In the genomic region with DNA sequence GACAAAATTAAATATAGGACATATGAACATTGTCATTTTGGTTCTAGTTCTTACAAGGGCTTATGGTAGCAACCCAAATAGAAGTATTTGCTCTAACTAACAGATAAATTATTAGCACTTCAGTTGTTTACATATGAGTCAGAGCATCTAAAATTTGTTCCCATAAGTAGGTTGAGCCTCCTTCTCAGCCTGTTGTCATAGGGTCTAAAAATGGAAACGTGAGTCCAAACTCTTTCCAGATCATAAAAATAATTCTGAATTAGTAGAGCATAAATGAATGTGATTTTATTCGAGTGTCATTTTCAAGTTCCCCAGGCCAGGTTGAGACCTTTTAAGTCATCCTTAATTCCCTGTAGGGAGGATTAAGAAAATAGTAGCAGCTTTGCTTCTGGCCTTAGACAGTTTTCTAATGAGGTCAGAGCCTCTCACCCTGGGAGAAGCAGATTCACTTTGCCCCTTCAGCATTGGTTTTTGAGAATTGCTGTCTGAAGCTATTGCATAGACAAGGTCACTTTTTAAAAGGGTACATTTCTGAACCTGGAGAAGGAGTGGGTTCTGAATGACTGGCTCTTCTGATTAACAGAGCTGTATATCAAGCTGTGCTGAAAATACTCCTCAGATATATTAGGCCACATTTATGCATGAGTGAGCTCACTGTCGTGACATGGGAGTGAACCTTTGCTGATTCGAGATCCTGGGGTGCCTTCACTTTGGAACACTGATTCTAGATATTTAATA, we compare ENCODE assay signal across 15 cellular contexts.
DNase-seq lines count a peak whose midpoint lies in the region; ATAC-seq and TF ChIP-seq lines count a peak whose summit lies in the region.
"Had no signal": no experiment of that assay in that cellular context is flagged by ENCODE, and none has a peak within 500 bp of the region (broad histone marks: within the 10 kb centered on the region; RNA-seq: fewer than 3 reads in every experiment).

No MANE protein-coding gene starts in this region.

- peaks cover 2% of the 10 kb centered on the region for H3K27me3 Mint-ChIP-seq in neural progenitor cell (ENCODE audit: insufficient read depth, low read depth)
- H3K27me3 Mint-ChIP-seq in activated CD4-positive, alpha-beta memory T cell treated with anti-CD3 and anti-CD28 coated beads, Interleukin-2, amount 10 ng/mL, durations not matched to agents 7 days and 5 days: peaks cover 3% of the 10 kb centered on the region

- no peak overlapping the region for H3K4me3 Mint-ChIP-seq in neural progenitor cell
- no peak overlapping the region for H3K4me3 Mint-ChIP-seq in activated CD4-positive, alpha-beta memory T cell treated with anti-CD3 and anti-CD28 coated beads, Interleukin-2, amount 10 ng/mL, durations not matched to agents 7 days and 5 days
- H3K4me3 Mint-ChIP-seq: CD4-positive, alpha-beta memory T cell; stimulated activated naive CD8-positive, alpha-beta T cell treated with anti-CD3 and anti-CD28 coated beads, Interleukin-15, Interleukin-2, amounts not matched to agents 100 ng/mL and 50 ng/mL, for 24 hours had no signal

- H3K36me3 ChIP-seq in HUES48 (ENCODE audit: control insufficient read depth, insufficient read depth, low read length): no peaks in the 10 kb centered on the region
- no peaks in the 10 kb centered on the region for H3K36me3 ChIP-seq in esophagus muscularis mucosa
- no peaks in the 10 kb centered on the region for H3K36me3 ChIP-seq in neural progenitor cell
- H3K36me3 ChIP-seq: lower lobe of right lung had no signal

- WGBS in esophagus muscularis mucosa: 38% methylated on average over 4 of the region's 4 CpGs

- peak; percentile 43 for DNase-seq in Ammon's horn (ENCODE audit: low spot score)
- DNase-seq in esophagus muscularis mucosa (ENCODE audit: extremely low spot score): peak; percentile 19
- no peak for DNase-seq in neural progenitor cell (ENCODE audit: low spot score)
- DNase-seq in activated naive CD4-positive, alpha-beta T cell (lab: John Stamatoyannopoulos, UW): no peak
- no peak for DNase-seq in stimulated activated CD4-positive, alpha-beta T cell treated with anti-CD3 and anti-CD28 coated beads, Interleukin-2, amount 100 ng/mL, for 24 hours
- DNase-seq in activated CD4-positive, alpha-beta memory T cell treated with anti-CD3 and anti-CD28 coated beads, Interleukin-2, amount 10 ng/mL, durations not matched to agents 7 days and 5 days: no peak
- DNase-seq: CD4-positive, alpha-beta memory T cell; Karpas-422; lower lobe of right lung; stimulated activated CD4-positive, alpha-beta T cell treated with anti-CD3 and anti-CD28 coated beads, Interleukin-15, amount 100 ng/mL, for 24 hours; T-helper 2 cell had no signal

- H3K36me3 Mint-ChIP-seq in neural progenitor cell: no peaks in the 10 kb centered on the region
- H3K36me3 Mint-ChIP-seq in activated CD4-positive, alpha-beta memory T cell treated with anti-CD3 and anti-CD28 coated beads, Interleukin-2, amount 10 ng/mL, durations not matched to agents 7 days and 5 days (ENCODE audit: low read depth): no peaks in the 10 kb centered on the region
- H3K36me3 Mint-ChIP-seq: CD4-positive, alpha-beta memory T cell had no signal

- H3K9ac ChIP-seq in HUES48 (ENCODE audit: low read depth, low read length) (no peak overlapping the region), neural progenitor cell (no peak overlapping the region)

- no peak for ATAC-seq in GM21619 (IDR thresholded peaks at IDR 0.05; ENCODE audit: unreplicated experiment)
- ATAC-seq: esophagus mucosa had no signal

- CTCF ChIA-PET in activated CD4-positive, alpha-beta memory T cell treated with anti-CD3 and anti-CD28 coated beads, Interleukin-2, amount 10 ng/mL, durations not matched to agents 7 days and 5 days (lab: Charles Lee): no interaction called here

- peak overlapping the region; percentile 25 for H3K27ac Mint-ChIP-seq in neural progenitor cell
- H3K27ac Mint-ChIP-seq in activated CD4-positive, alpha-beta memory T cell treated with anti-CD3 and anti-CD28 coated beads, Interleukin-2, amount 10 ng/mL, durations not matched to agents 7 days and 5 days: no peak overlapping the region
- H3K27ac Mint-ChIP-seq: stimulated activated naive CD8-positive, alpha-beta T cell treated with anti-CD3 and anti-CD28 coated beads, Interleukin-15, Interleukin-2, amounts not matched to agents 100 ng/mL and 50 ng/mL, for 24 hours had no signal

- TF ChIP-seq POLR2A in esophagus muscularis mucosa (IDR thresholded peaks at IDR 0.05; ENCODE audit: low read depth): no peak

- no peak overlapping the region for H3K4me3 ChIP-seq in HUES48 (ENCODE audit: low read depth, low read length)
- no peak overlapping the region for H3K4me3 ChIP-seq in esophagus muscularis mucosa
- no peak overlapping the region for H3K4me3 ChIP-seq in neural progenitor cell
- H3K4me3 ChIP-seq: lower lobe of right lung had no signal

- peaks cover 7% of the 10 kb centered on the region for H3K79me2 ChIP-seq in neural progenitor cell (ENCODE audit: low read depth)

- H3K27ac ChIP-seq in HUES48 (ENCODE audit: low read depth, low read length) (peak overlapping the region; percentile 63), esophagus muscularis mucosa (replicated peaks in 1 of 4) (peak overlapping the region; percentile 37 to 65 (median 60)), neural progenitor cell (no peak overlapping the region)
- H3K27ac ChIP-seq: lower lobe of right lung had no signal

- H3K4me1 Mint-ChIP-seq in neural progenitor cell: peaks cover 16% of the 10 kb centered on the region
- H3K4me1 Mint-ChIP-seq in activated CD4-positive, alpha-beta memory T cell treated with anti-CD3 and anti-CD28 coated beads, Interleukin-2, amount 10 ng/mL, durations not matched to agents 7 days and 5 days: peaks cover 6% of the 10 kb centered on the region

- no peaks in the 10 kb centered on the region for H3K27me3 ChIP-seq in HUES48 (ENCODE audit: control insufficient read depth, insufficient read depth, low read length)
- no peaks in the 10 kb centered on the region for H3K27me3 ChIP-seq in esophagus muscularis mucosa
- no peaks in the 10 kb centered on the region for H3K27me3 ChIP-seq in neural progenitor cell

- peaks cover 3% of the 10 kb centered on the region for H4K20me1 ChIP-seq in neural progenitor cell (ENCODE audit: low read depth)

- TF ChIP-seq CTCF in esophagus muscularis mucosa (IDR thresholded peaks at IDR 0.05): no peak
- TF ChIP-seq CTCF in neural progenitor cell (IDR thresholded peaks at IDR 0.05): no peak

- H3K9me3 ChIP-seq in HUES48 (ENCODE audit: control insufficient read depth, insufficient read depth, low read length) (no peaks in the 10 kb centered on the region), esophagus muscularis mucosa (no peaks in the 10 kb centered on the region), neural progenitor cell (ENCODE audit: low read depth) (no peaks in the 10 kb centered on the region)
- H3K9me3 ChIP-seq: lower lobe of right lung had no signal

- H3K4me1 ChIP-seq in HUES48 (ENCODE audit: control insufficient read depth, insufficient read depth, low read length): peaks cover 24% of the 10 kb centered on the region
- H3K4me1 ChIP-seq in esophagus muscularis mucosa: peaks cover 22 to 32% (median 27%) of the 10 kb centered on the region in 4 donors
- H3K4me1 ChIP-seq in neural progenitor cell: peaks cover 7% of the 10 kb centered on the region

- no peak overlapping the region for H3K4me2 ChIP-seq in neural progenitor cell

- no peak for TF ChIP-seq EP300 in esophagus muscularis mucosa (IDR thresholded peaks at IDR 0.05)

- intact Hi-C loops in esophagus muscularis mucosa (cut with DNase I): no loop called here

- no peak overlapping the region for H2AFZ ChIP-seq in neural progenitor cell (replicated peaks)

- no peaks in the 10 kb centered on the region for H3K9me3 Mint-ChIP-seq in neural progenitor cell
- H3K9me3 Mint-ChIP-seq in activated CD4-positive, alpha-beta memory T cell treated with anti-CD3 and anti-CD28 coated beads, Interleukin-2, amount 10 ng/mL, durations not matched to agents 7 days and 5 days: no peaks in the 10 kb centered on the region
- H3K9me3 Mint-ChIP-seq: CD4-positive, alpha-beta memory T cell; stimulated activated naive CD8-positive, alpha-beta T cell treated with anti-CD3 and anti-CD28 coated beads, Interleukin-15, Interleukin-2, amounts not matched to agents 100 ng/mL and 50 ng/mL, for 24 hours had no signal

- POLR2A ChIA-PET in activated CD4-positive, alpha-beta memory T cell treated with anti-CD3 and anti-CD28 coated beads, Interleukin-2, amount 10 ng/mL, durations not matched to agents 7 days and 5 days (lab: Charles Lee): no interaction called here

- peaks cover 5% of the 10 kb centered on the region for H3F3A ChIP-seq in neural progenitor cell (ENCODE audit: low read depth)

Comparison
In these comparisons a context has a peak if more than half of its experiments do, and no peak if none do; other contexts are left out.
1. DNase-seq: peak in Ammon's horn (single experiment) and esophagus muscularis mucosa (single experiment); none in neural progenitor cell (single experiment), activated naive CD4-positive, alpha-beta T cell (0 of 4), stimulated activated CD4-positive, alpha-beta T cell treated with anti-CD3 and anti-CD28 coated beads, Interleukin-2, amount 100 ng/mL, for 24 hours (0 of 2) and activated CD4-positive, alpha-beta memory T cell treated with anti-CD3 and anti-CD28 coated beads, Interleukin-2, amount 10 ng/mL, durations not matched to agents 7 days and 5 days (single experiment).